Comparison of ENCODE assay signal across 16 cellular contexts in genomic region chr1:14017531-14017961, GRCh38.
DNase-seq lines count a peak whose midpoint lies in the region; ATAC-seq, FAIRE-seq and TF ChIP-seq lines count a peak whose summit lies in the region.
"Had no signal": no experiment of that assay in that cellular context is flagged by ENCODE, and none has a peak within 500 bp of the region (broad histone marks: within the 10 kb centered on the region; RNA-seq: fewer than 3 reads in every experiment).

No MANE protein-coding gene starts in this region.

- H3K4me3 Mint-ChIP-seq in activated CD4-positive, alpha-beta T cell treated with anti-CD3 and anti-CD28 coated beads, Interleukin-2, amount 10 ng/mL, durations not matched to agents 7 days and 5 days: no peak overlapping the region
- H3K4me3 Mint-ChIP-seq: CD14-positive monocyte, type B pancreatic cell had no signal

- intact Hi-C loops in kidney (cut with DNase I): no loop called here

- no peaks in the 10 kb centered on the region for H3K36me3 ChIP-seq in kidney (ENCODE audit: control insufficient read depth in 1 of 2, insufficient read depth in 2 of 2, low read length in 2 of 2)
- H3K36me3 ChIP-seq: WERI-Rb-1 had no signal

- no peak for TF ChIP-seq CTCF in kidney (IDR thresholded peaks at IDR 0.05; ENCODE audit: borderline replicate concordance, extremely low read depth, insufficient read depth)
- no peak for TF ChIP-seq CTCF in retinal pigment epithelial cell (conservative IDR thresholded peaks at IDR 0.05; ENCODE audit: low read depth, low read length)

- H3K9me3 Mint-ChIP-seq in activated CD4-positive, alpha-beta T cell treated with anti-CD3 and anti-CD28 coated beads, Interleukin-2, amount 10 ng/mL, durations not matched to agents 7 days and 5 days: no peaks in the 10 kb centered on the region
- H3K9me3 Mint-ChIP-seq: CD14-positive monocyte, type B pancreatic cell had no signal

- no peak overlapping the region for H3K27ac Mint-ChIP-seq in activated CD4-positive, alpha-beta T cell treated with anti-CD3 and anti-CD28 coated beads, Interleukin-2, amount 10 ng/mL, durations not matched to agents 7 days and 5 days
- H3K27ac Mint-ChIP-seq: CD14-positive monocyte, type B pancreatic cell had no signal

- H3K27ac ChIP-seq in kidney (ENCODE audit: low read depth in 2 of 2, low read length in 2 of 2): peak overlapping the region in 1 of 2 donors; percentile 24
- H3K27ac ChIP-seq: WERI-Rb-1 had no signal

- no peaks in the 10 kb centered on the region for H3K36me3 Mint-ChIP-seq in activated CD4-positive, alpha-beta T cell treated with anti-CD3 and anti-CD28 coated beads, Interleukin-2, amount 10 ng/mL, durations not matched to agents 7 days and 5 days (ENCODE audit: low read depth)
- H3K36me3 Mint-ChIP-seq: CD14-positive monocyte, type B pancreatic cell had no signal

- CTCF ChIA-PET in activated CD4-positive, alpha-beta T cell treated with anti-CD3 and anti-CD28 coated beads, Interleukin-2, amount 10 ng/mL, durations not matched to agents 7 days and 5 days (lab: Charles Lee): interaction anchor here (1.1 kb wide), 1 partner anchor 18 kb away, joined by 4 read pairs; no protein-coding TSS in a partner anchor

- no peak overlapping the region for H3K4me3 ChIP-seq in kidney (ENCODE audit: low read length in 2 of 2)
- no peak overlapping the region for H3K4me3 ChIP-seq in retinal pigment epithelial cell (ENCODE audit: low read length)

- no peaks in the 10 kb centered on the region for H3K4me1 Mint-ChIP-seq in activated CD4-positive, alpha-beta T cell treated with anti-CD3 and anti-CD28 coated beads, Interleukin-2, amount 10 ng/mL, durations not matched to agents 7 days and 5 days
- H3K4me1 Mint-ChIP-seq: CD14-positive monocyte had no signal

- ATAC-seq in HG02623 (IDR thresholded peaks at IDR 0.05; ENCODE audit: unreplicated experiment): no peak

- peaks cover 0 to 6% of the 10 kb centered on the region in 2 donors for H3K4me1 ChIP-seq in kidney (ENCODE audit: control insufficient read depth in 1 of 2, insufficient read depth in 1 of 2, low read depth in 1 of 2, low read length in 2 of 2)

- H3K9ac ChIP-seq in kidney (ENCODE audit: low read length in 2 of 2): no peak overlapping the region

- DNase-seq in NCI-H2029 (lab: John Stamatoyannopoulos, UW) (peak; percentile 16), amygdala (lab: John Stamatoyannopoulos, UW) (peak in 39 of 56 donors; percentile 5 to 87 (median 26)), kidney (peak; percentile 77), retinal pigment epithelial cell (ENCODE audit: low read depth) (peak; percentile 99), DMS 273 treated with DMSO at 0.1 percent for 48 hours (lab: John Stamatoyannopoulos, UW) (no peak)
- no peak for DNase-seq in activated CD4-positive, alpha-beta T cell treated with anti-CD3 and anti-CD28 coated beads, Interleukin-2, amount 10 ng/mL, durations not matched to agents 7 days and 5 days
- DNase-seq: activated gamma-delta T cell; effector CD4-positive, alpha-beta T cell; NCI-H2171 treated with DMSO at 0.1 percent for 48 hours; OCI-M1; stimulated activated CD4-positive, alpha-beta T cell treated with anti-CD3 and anti-CD28 coated beads, Interleukin-2, amount 100 ng/mL, for 48 hours; WERI-Rb-1 had no signal

- peaks cover 4% of the 10 kb centered on the region for H3K27me3 Mint-ChIP-seq in activated CD4-positive, alpha-beta T cell treated with anti-CD3 and anti-CD28 coated beads, Interleukin-2, amount 10 ng/mL, durations not matched to agents 7 days and 5 days

- POLR2A ChIA-PET in activated CD4-positive, alpha-beta T cell treated with anti-CD3 and anti-CD28 coated beads, Interleukin-2, amount 10 ng/mL, durations not matched to agents 7 days and 5 days (lab: Charles Lee): no interaction called here

- FAIRE-seq in kidney (lab: Jason Lieb, UNC): no peak
- FAIRE-seq: frontal cortex had no signal

- no peaks in the 10 kb centered on the region for H3K9me3 ChIP-seq in kidney (ENCODE audit: control insufficient read depth in 1 of 2, low read length in 2 of 2)

Comparison
In these comparisons a context has a peak if more than half of its experiments do, and no peak if none do; other contexts are left out.
1. DNase-seq: peak in NCI-H2029 (single experiment), amygdala (39 of 56), kidney (single experiment) and retinal pigment epithelial cell (single experiment); none in DMS 273 treated with DMSO at 0.1 percent for 48 hours (single experiment) and activated CD4-positive, alpha-beta T cell treated with anti-CD3 and anti-CD28 coated beads, Interleukin-2, amount 10 ng/mL, durations not matched to agents 7 days and 5 days (single experiment).